11 cellular contexts compared by ENCODE assay signal in genomic region chr15:31758126-31758525, GRCh38.
A peak's percentile ranks its signal among the peaks of the same experiment; 100 is the strongest.
DNase-seq lines count a peak whose midpoint lies in the region; ATAC-seq, FAIRE-seq and TF ChIP-seq lines count a peak whose summit lies in the region.
"Had no signal": no experiment of that assay in that cellular context is flagged by ENCODE, and none has a peak within 500 bp of the region (broad histone marks: within the 10 kb centered on the region; RNA-seq: fewer than 3 reads in every experiment).

No MANE protein-coding gene starts in this region.

- H3K79me2 ChIP-seq in GM23248 (ENCODE audit: insufficient read depth): no peaks in the 10 kb centered on the region
- no peaks in the 10 kb centered on the region for H3K79me2 ChIP-seq in endothelial cell of umbilical vein (ENCODE audit: control insufficient read depth, insufficient read depth, low read length)

- H3K4me2 ChIP-seq in GM23248 (ENCODE audit: unreplicated experiment) (no peak overlapping the region), endothelial cell of umbilical vein (ENCODE audit: insufficient read depth, low read length) (no peak overlapping the region)

- no peak overlapping the region for H3K4me3 ChIP-seq in GM23248
- no peak overlapping the region for H3K4me3 ChIP-seq in endothelial cell of umbilical vein (replicated peaks in 1 of 3; ENCODE audit: insufficient read depth in 1 of 3, low read depth in 1 of 3, low read length in 3 of 3)
- H3K4me3 ChIP-seq in pancreas: no peak overlapping the region
- H3K4me3 ChIP-seq: ovary had no signal

- H2AFZ ChIP-seq in GM23248 (no peak overlapping the region), endothelial cell of umbilical vein (ENCODE audit: low read depth, low read length) (no peak overlapping the region)

- POLR2A ChIA-PET in endothelial cell of umbilical vein (lab: Charles Lee): no interaction called here

- DNase-seq in GM23248 (peak; percentile 18), NCI-H460 (ENCODE audit: extremely low read depth, low read depth) (peak; percentile 28), endothelial cell of umbilical vein (ENCODE audit: low read depth, low spot score) (peak; percentile 10), pancreas (peak; percentile 23 to 93 (median 64)), GM13977 (ENCODE audit: low spot score) (no peak)

- H3K27ac ChIP-seq in GM23248: no peak overlapping the region
- no peak overlapping the region for H3K27ac ChIP-seq in endothelial cell of umbilical vein (ENCODE audit: insufficient read depth, low read depth, low read length)
- no peak overlapping the region for H3K27ac ChIP-seq in pancreas
- H3K27ac ChIP-seq: ovary had no signal

- H3K36me3 ChIP-seq in GM23248 (ENCODE audit: low read depth): no peaks in the 10 kb centered on the region
- H3K36me3 ChIP-seq in endothelial cell of umbilical vein (ENCODE audit: control insufficient read depth in 2 of 2, extremely low read depth in 1 of 2, insufficient read depth in 2 of 2, low read length in 2 of 2): no peaks in the 10 kb centered on the region
- H3K36me3 ChIP-seq in pancreas: no peaks in the 10 kb centered on the region
- H3K36me3 ChIP-seq: ovary had no signal

- peak in 3 of 4 donors; percentile 51 to 82 (median 66) for ATAC-seq in pancreas
- ATAC-seq in GM18867 (IDR thresholded peaks at IDR 0.05; ENCODE audit: unreplicated experiment): no peak
- no peak for ATAC-seq in GM18502 (IDR thresholded peaks at IDR 0.05; ENCODE audit: poor library complexity, unreplicated experiment)
- no peak for ATAC-seq in GM21367 (IDR thresholded peaks at IDR 0.05; ENCODE audit: unreplicated experiment)

- WGBS in GM23248 (ENCODE audit: low coverage in 1 of 2, low lambda C conversion rate in 2 of 2, missing lambda C conversion rate in 2 of 2), 2 experiments: 30 to 34% methylated on average over 5 of the region's 5 CpGs
- 39 to 57% methylated on average over 5 of the region's 5 CpGs for WGBS in pancreas, 2 donors

- no peaks in the 10 kb centered on the region for H3K27me3 ChIP-seq in GM23248 (replicated peaks; ENCODE audit: insufficient read depth)
- no peaks in the 10 kb centered on the region for H3K27me3 ChIP-seq in endothelial cell of umbilical vein (ENCODE audit: control insufficient read depth in 2 of 2, insufficient read depth in 2 of 2, low read length in 2 of 2)
- H3K27me3 ChIP-seq in pancreas: no peaks in the 10 kb centered on the region
- H3K27me3 ChIP-seq: ovary had no signal

- CTCF ChIA-PET in endothelial cell of umbilical vein (lab: Charles Lee): no interaction called here

- dilution Hi-C loops in endothelial cell of umbilical vein (cut with MboI; ENCODE audit: extremely low pct_ligation_motif_present, low sequenced_read_pairs): no loop called here

- H3K4me1 ChIP-seq in GM23248 (ENCODE audit: insufficient read depth) (no peaks in the 10 kb centered on the region), endothelial cell of umbilical vein (ENCODE audit: control insufficient read depth, extremely low read depth, insufficient read depth, low read length) (no peaks in the 10 kb centered on the region), pancreas (no peaks in the 10 kb centered on the region)

- in situ Hi-C loops in GM23248 (cut with MboI) (no loop called here), GM13977 (cut with MboI; ENCODE audit: low pct_unique_long_range_greater_than_20kb, low sequenced_read_pairs, unreplicated experiment) (no loop called here)

- H3K9ac ChIP-seq in GM23248 (no peak overlapping the region), endothelial cell of umbilical vein (replicated peaks; ENCODE audit: extremely low read depth, insufficient read depth, low read length) (no peak overlapping the region)

- intact Hi-C loops in endothelial cell of umbilical vein (cut with micrococcal nuclease): no loop called here
- intact Hi-C loops in pancreas (cut with DNase I): no loop called here

- TF ChIP-seq CTCF in endothelial cell of umbilical vein (IDR thresholded peaks at IDR 0.05; ENCODE audit: extremely low read depth in 1 of 2, insufficient read depth in 1 of 2, low read depth in 1 of 2, low read length in 2 of 2) (no peak), pancreas (IDR thresholded peaks at IDR 0.05) (no peak), GM13977 (IDR thresholded peaks at IDR 0.05; ENCODE audit: extremely low read depth, insufficient read depth, missing control alignments) (no peak)

- H3F3A ChIP-seq in GM23248 (ENCODE audit: insufficient read depth): no peaks in the 10 kb centered on the region

- FAIRE-seq in endothelial cell of umbilical vein (lab: Jason Lieb, UNC): no peak
- no peak for FAIRE-seq in pancreas (lab: Jason Lieb, UNC)
- FAIRE-seq: colon, HTR-8/SVneo had no signal

- H4K20me1 ChIP-seq in GM23248 (ENCODE audit: insufficient read depth) (no peaks in the 10 kb centered on the region), endothelial cell of umbilical vein (replicated peaks; ENCODE audit: control insufficient read depth, extremely low read depth, insufficient read depth, low read length) (no peaks in the 10 kb centered on the region)

- H3K9me2 ChIP-seq in GM23248 (ENCODE audit: insufficient read depth): no peaks in the 10 kb centered on the region

- BruUV-seq in endothelial cell of umbilical vein (replicated peaks; lab: Mats Ljungman, UMichigan): no TSS peak

- no peak for TF ChIP-seq POLR2A in endothelial cell of umbilical vein (IDR thresholded peaks at IDR 0.05; ENCODE audit: low read depth, low read length)

- no peaks in the 10 kb centered on the region for H3K9me1 ChIP-seq in endothelial cell of umbilical vein (replicated peaks; ENCODE audit: control insufficient read depth, extremely low read depth, insufficient read depth, low read length)

- H3K9me3 ChIP-seq in GM23248 (ENCODE audit: low read depth) (no peaks in the 10 kb centered on the region), endothelial cell of umbilical vein (replicated peaks; ENCODE audit: control insufficient read depth, insufficient read depth, low read length) (no peaks in the 10 kb centered on the region), pancreas (no peaks in the 10 kb centered on the region)
- H3K9me3 ChIP-seq: ovary had no signal

TF ChIP-seq in endothelial cell of umbilical vein, 7 proteins besides CTCF, POLR2A, EP300 and RAD21:
- TF ChIP-seq GATA2 (IDR thresholded peaks at IDR 0.05; ENCODE audit: insufficient read depth, insufficient read length, low read depth, low read length) (no peak), POLR2AphosphoS5 (IDR thresholded peaks at IDR 0.05; ENCODE audit: insufficient read depth, low read depth, low read length) (no peak), MAX (IDR thresholded peaks at IDR 0.05; ENCODE audit: insufficient read depth, insufficient read length) (no peak)

Comparison
In these comparisons a context has a peak if more than half of its experiments do, and no peak if none do; other contexts are left out.
1. ATAC-seq: peak in pancreas (3 of 4); none in GM18867 (single experiment), GM18502 (single experiment) and GM21367 (single experiment).